ENCODE assay signal across 10 cellular contexts in genomic region chr5:38783011-38783551, GRCh38.
DNase-seq lines count a peak whose midpoint lies in the region; ATAC-seq and TF ChIP-seq lines count a peak whose summit lies in the region.
"Had no signal": no experiment of that assay in that cellular context is flagged by ENCODE, and none has a peak within 500 bp of the region (broad histone marks: within the 10 kb centered on the region; RNA-seq: fewer than 3 reads in every experiment).

No MANE protein-coding gene starts in this region.

- TF ChIP-seq CTCF in MCF 10A (IDR thresholded peaks at IDR 0.05; ENCODE audit: unreplicated experiment) (no peak), uterus (IDR thresholded peaks at IDR 0.05) (peak in 1 of 4 experiments; percentile 37)

- intact Hi-C loops in MCF 10A (cut with micrococcal nuclease) (no loop called here), uterus (cut with DNase I; ENCODE audit: low total_unique reads) (no loop called here)

- no peaks in the 10 kb centered on the region for H3K4me1 ChIP-seq in uterus

- peak overlapping the region; percentile 54 for H3K27ac Mint-ChIP-seq in MCF 10A (ENCODE audit: low read depth, unreplicated experiment)
- no peak overlapping the region for H3K27ac Mint-ChIP-seq in effector memory CD8-positive, alpha-beta T cell
- H3K27ac Mint-ChIP-seq: IgD-negative memory B cell had no signal

- no peaks in the 10 kb centered on the region for H3K27me3 Mint-ChIP-seq in MCF 10A (ENCODE audit: insufficient read depth, unreplicated experiment)
- H3K27me3 Mint-ChIP-seq in effector memory CD8-positive, alpha-beta T cell: peaks cover 13 to 24% of the 10 kb centered on the region in 2 donors

- no peaks in the 10 kb centered on the region for H3K27me3 ChIP-seq in uterus

- H3K9me3 Mint-ChIP-seq in MCF 10A (ENCODE audit: unreplicated experiment): peaks cover 6% of the 10 kb centered on the region
- H3K9me3 Mint-ChIP-seq in effector memory CD8-positive, alpha-beta T cell: peaks cover 0 to 7% of the 10 kb centered on the region in 2 donors

- no peaks in the 10 kb centered on the region for H3K9me3 ChIP-seq in uterus

- no peak overlapping the region for H3K4me3 Mint-ChIP-seq in MCF 10A (ENCODE audit: unreplicated experiment)
- H3K4me3 Mint-ChIP-seq in effector memory CD8-positive, alpha-beta T cell: no peak overlapping the region
- H3K4me3 Mint-ChIP-seq: IgD-negative memory B cell had no signal

- POLR2A ChIA-PET in MCF 10A (lab: Yijun Ruan, JAX): interaction anchor here (1.0 to 2.0 kb wide), 7 partner anchors 8 to 341 kb away, joined by 3 to 6 read pairs (median 4); no protein-coding TSS in a partner anchor

- peak overlapping the region in 1 of 2 donors; percentile 40 for H3K27ac ChIP-seq in uterus

- peak; percentile 93 for DNase-seq in AG08395 (ENCODE audit: low spot score)
- DNase-seq in NCI-H187 (lab: John Stamatoyannopoulos, UW): peak; percentile 85 to 87
- peak; percentile 85 for DNase-seq in MCF 10A (ENCODE audit: unreplicated experiment)
- peak; percentile 34 for DNase-seq in medulla oblongata (ENCODE audit: extremely low spot score)
- no peak for DNase-seq in effector memory CD8-positive, alpha-beta T cell
- DNase-seq in uterus: no peak

- CTCF ChIA-PET in MCF 10A (lab: Yijun Ruan, JAX): interaction anchor here (0.6 to 5.3 kb wide), 15 partner anchors 10 to 401 kb away, joined by 3 to 45 read pairs (median 3); no protein-coding TSS in a partner anchor

- no peak overlapping the region for H3K4me3 ChIP-seq in uterus
- H3K4me3 ChIP-seq: coronary artery had no signal

- H3K4me1 Mint-ChIP-seq in MCF 10A (ENCODE audit: insufficient read depth, unreplicated experiment): peaks cover 29% of the 10 kb centered on the region
- H3K4me1 Mint-ChIP-seq in effector memory CD8-positive, alpha-beta T cell (ENCODE audit: low read depth in 2 of 2): no peaks in the 10 kb centered on the region
- H3K4me1 Mint-ChIP-seq: IgD-negative memory B cell had no signal

- TF ChIP-seq POLR2A in uterus (IDR thresholded peaks at IDR 0.05): no peak

- H3K36me3 Mint-ChIP-seq in MCF 10A (ENCODE audit: insufficient read depth, unreplicated experiment): no peaks in the 10 kb centered on the region
- H3K36me3 Mint-ChIP-seq in effector memory CD8-positive, alpha-beta T cell (ENCODE audit: insufficient read depth): no peaks in the 10 kb centered on the region
- H3K36me3 Mint-ChIP-seq: IgD-negative memory B cell had no signal

- no TSS peak for BruUV-seq in MCF 10A (replicated peaks; lab: Mats Ljungman, UMichigan)

- no peak for ATAC-seq in effector memory CD8-positive, alpha-beta T cell (replicated peaks)
- ATAC-seq in HG02973 (IDR thresholded peaks at IDR 0.05; ENCODE audit: unreplicated experiment) (no peak), GM18861 (IDR thresholded peaks at IDR 0.05; ENCODE audit: unreplicated experiment) (no peak)

- no peaks in the 10 kb centered on the region for H3K36me3 ChIP-seq in uterus

Comparison
In these comparisons a context has a peak if more than half of its experiments do, and no peak if none do; other contexts are left out.
1. DNase-seq: peak in AG08395 (single experiment), NCI-H187 (2 of 2), MCF 10A (single experiment) and medulla oblongata (single experiment); none in effector memory CD8-positive, alpha-beta T cell (0 of 3) and uterus (0 of 2).